ENCODE assay signal across 11 cellular contexts in the genomic region with DNA sequence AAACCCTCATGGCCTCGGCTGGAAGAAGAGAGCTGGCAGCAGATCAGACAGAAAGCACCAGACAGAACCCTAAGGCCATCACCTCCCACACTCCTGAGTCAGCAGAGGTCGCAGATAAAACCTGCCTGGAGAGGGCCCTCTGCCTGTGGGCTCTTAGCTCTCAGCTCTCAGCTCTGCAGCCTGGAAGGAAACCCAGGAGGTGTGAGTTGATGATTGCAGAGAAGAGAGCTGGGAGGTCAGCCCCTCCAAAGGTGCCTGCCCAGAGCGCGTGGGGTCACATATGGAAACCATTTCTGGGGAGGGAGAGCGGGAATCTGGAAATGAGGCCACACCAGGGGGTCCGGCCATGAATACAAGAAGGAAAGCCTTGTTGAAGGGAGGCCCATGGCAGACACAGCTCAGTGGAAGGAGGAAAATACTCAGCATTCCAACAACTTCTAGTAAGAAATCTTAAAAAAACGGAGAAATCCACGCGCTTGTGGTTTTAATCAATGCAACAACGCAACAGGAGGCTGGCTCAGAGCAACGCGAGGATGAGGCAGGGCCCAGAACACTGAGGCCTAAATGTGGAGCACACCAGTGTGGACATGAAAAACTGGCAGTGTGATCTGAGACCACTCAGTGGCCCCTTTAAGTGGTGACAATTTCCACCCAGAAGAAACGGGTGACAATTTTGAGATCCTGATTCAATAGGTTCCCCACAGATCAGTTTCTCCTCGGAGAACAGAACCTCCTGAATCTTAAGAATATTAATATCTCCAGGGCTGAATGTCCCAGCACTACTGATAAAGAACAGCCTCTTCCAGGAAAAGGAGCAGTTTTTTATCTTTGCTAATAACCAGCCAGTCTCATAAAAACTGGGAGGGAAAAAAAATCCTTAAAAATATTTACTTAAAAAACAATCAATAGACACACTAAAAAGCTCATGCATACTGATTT. TPM values are rescaled to one million over a fixed set of nuclear protein-coding genes. Genes with fewer than 3 reads are reported as not detected.
A peak's percentile ranks its signal among the peaks of the same experiment; 100 is the strongest.
DNase-seq lines count a peak whose midpoint lies in the region; ATAC-seq and TF ChIP-seq lines count a peak whose summit lies in the region.
"Had no signal": no experiment of that assay in that cellular context is flagged by ENCODE, and none has a peak within 500 bp of the region (broad histone marks: within the 10 kb centered on the region; RNA-seq: fewer than 3 reads in every experiment).

No MANE protein-coding gene starts in this region.

- no peaks in the 10 kb centered on the region for H3K4me1 Mint-ChIP-seq in stimulated activated memory B cell treated with anti-CD40 and anti-IgM and Interleukin-4, amounts not matched to agents 10 μg/mL and 1 μg/mL and 100 μg/mL, for 72 hours
- H3K4me1 Mint-ChIP-seq: IgD-negative memory B cell had no signal

- H3K4me3 Mint-ChIP-seq in stimulated activated memory B cell treated with anti-CD40 and anti-IgM and Interleukin-4, amounts not matched to agents 10 μg/mL and 1 μg/mL and 100 μg/mL, for 72 hours: no peak overlapping the region
- H3K4me3 Mint-ChIP-seq: activated T-helper 1 cell treated with anti-CD3 and anti-CD28 coated beads, Interleukin-12 subunit alpha, Interleukin-12 subunit beta, Interleukin-2, Interleukin-4 antibody, amounts not matched to agents 30 ng/mL and 10 ng/mL and 1 ng/mL, durations not matched to agents 14 hours and 24 hours and 36 hours; IgD-negative memory B cell had no signal

- in situ Hi-C loops in G401 (cut with HindIII; ENCODE audit: low sequenced_read_pairs): no loop called here

- H3K9me3 ChIP-seq in mucosa of descending colon: no peaks in the 10 kb centered on the region

- H3K9me3 Mint-ChIP-seq in stimulated activated memory B cell treated with anti-CD40 and anti-IgM and Interleukin-4, amounts not matched to agents 10 μg/mL and 1 μg/mL and 100 μg/mL, for 72 hours: no peaks in the 10 kb centered on the region
- H3K9me3 Mint-ChIP-seq: activated T-helper 1 cell treated with anti-CD3 and anti-CD28 coated beads, Interleukin-12 subunit alpha, Interleukin-12 subunit beta, Interleukin-2, Interleukin-4 antibody, amounts not matched to agents 30 ng/mL and 10 ng/mL and 1 ng/mL, durations not matched to agents 14 hours and 24 hours and 36 hours; IgD-negative memory B cell had no signal

- no peak overlapping the region for H3K4me3 ChIP-seq in mucosa of descending colon

- no peaks in the 10 kb centered on the region for H3K36me3 ChIP-seq in mucosa of descending colon (ENCODE audit: low read depth)

- H3K36me3 Mint-ChIP-seq in stimulated activated memory B cell treated with anti-CD40 and anti-IgM and Interleukin-4, amounts not matched to agents 10 μg/mL and 1 μg/mL and 100 μg/mL, for 72 hours: no peaks in the 10 kb centered on the region
- H3K36me3 Mint-ChIP-seq: IgD-negative memory B cell had no signal

- no peak for TF ChIP-seq CTCF in mucosa of descending colon (IDR thresholded peaks at IDR 0.05)

- no peaks in the 10 kb centered on the region for H3K27me3 Mint-ChIP-seq in stimulated activated memory B cell treated with anti-CD40 and anti-IgM and Interleukin-4, amounts not matched to agents 10 μg/mL and 1 μg/mL and 100 μg/mL, for 72 hours
- H3K27me3 Mint-ChIP-seq: IgD-negative memory B cell had no signal

- ATAC-seq in mucosa of descending colon: peak; percentile 9
- ATAC-seq in stimulated activated memory B cell treated with anti-CD40 and anti-IgM and Interleukin-4, amounts not matched to agents 10 μg/mL and 1 μg/mL and 100 μg/mL, for 72 hours: no peak

- DNase-seq in GM03348 (ENCODE audit: low spot score) (peak; percentile 67), RKO (ENCODE audit: low spot score) (peak; percentile 6), erythroblast (lab: John Stamatoyannopoulos, UW) (peak; percentile 38 to 54), mucosa of descending colon (no peak), G401 (ENCODE audit: low spot score) (no peak)
- no peak for DNase-seq in activated T-cell treated with anti-CD3 and anti-CD28 coated beads, Interleukin-2, amount 50 U/mL, for 48 hours
- no peak for DNase-seq in stimulated activated CD4-positive, alpha-beta T cell treated with anti-CD3 and anti-CD28 coated beads, Interleukin-4, amount 100 ng/mL, for 4 hours
- DNase-seq: stimulated activated naive CD8-positive, alpha-beta T cell treated with anti-CD3 and anti-CD28 coated beads, Interleukin-15, Interleukin-2, amounts not matched to agents 100 U/mL and 50 U/mL, for 24 hours had no signal

- H3K27ac Mint-ChIP-seq in stimulated activated memory B cell treated with anti-CD40 and anti-IgM and Interleukin-4, amounts not matched to agents 10 μg/mL and 1 μg/mL and 100 μg/mL, for 72 hours: no peak overlapping the region
- H3K27ac Mint-ChIP-seq: activated T-helper 1 cell treated with anti-CD3 and anti-CD28 coated beads, Interleukin-12 subunit alpha, Interleukin-12 subunit beta, Interleukin-2, Interleukin-4 antibody, amounts not matched to agents 30 ng/mL and 10 ng/mL and 1 ng/mL, durations not matched to agents 14 hours and 24 hours and 36 hours; IgD-negative memory B cell had no signal

- H3K4me1 ChIP-seq in mucosa of descending colon (ENCODE audit: low read depth): no peaks in the 10 kb centered on the region

- intact Hi-C loops in mucosa of descending colon (cut with DNase I, micrococcal nuclease): loop anchor here in 1 of 2 donors (5.0 to 10.0 kb wide), 2 partner anchors 405 to 633 kb away; no protein-coding TSS in a partner anchor

- TF ChIP-seq POLR2A in erythroblast (IDR thresholded peaks at IDR 0.05; ENCODE audit: low read length): no peak

RNA-seq across cellular contexts. Expression of gene PSMG1, which starts 45.7 kb away (rescaled TPM):
- total RNA-seq in mucosa of descending colon: 10 to 100 TPM; 24.3 to 48.1 (median 36.2) TPM
- total RNA-seq in G401 (2014; rRNA removed; shearing (Covaris generic)): 159 and 188 TPM in 2 replicates

Comparison
In these comparisons a context has a peak if more than half of its experiments do, and no peak if none do; other contexts are left out.
1. DNase-seq: peak in GM03348 (single experiment), RKO (single experiment) and erythroblast (2 of 2); none in mucosa of descending colon (0 of 3), activated T-cell treated with anti-CD3 and anti-CD28 coated beads, Interleukin-2, amount 50 U/mL, for 48 hours (0 of 2), stimulated activated CD4-positive, alpha-beta T cell treated with anti-CD3 and anti-CD28 coated beads, Interleukin-4, amount 100 ng/mL, for 4 hours (0 of 2) and G401 (single experiment).